ENCODE assay signal across 27 cellular contexts in genomic region chr2:138015494-138015893, GRCh38.
"Had no signal": no experiment of that assay in that cellular context is flagged by ENCODE, and none has a peak within 500 bp of the region (broad histone marks: within the 10 kb centered on the region; RNA-seq: fewer than 3 reads in every experiment).

No MANE protein-coding gene starts in this region.

- H3K36me3 ChIP-seq: esophagus squamous epithelium, gastrocnemius medialis had no signal

- H3K27me3 ChIP-seq: dorsolateral prefrontal cortex, esophagus squamous epithelium, gastrocnemius medialis, heart right ventricle, left lung had no signal

- DNase-seq: dermis blood vessel endothelial cell; dorsolateral prefrontal cortex; effector CD4-positive, alpha-beta T cell; effector memory CD4-positive, alpha-beta T cell; erythroblast; esophagus squamous epithelium; foreskin fibroblast; foreskin melanocyte; gastrocnemius medialis; glutamatergic neuron; head of caudate nucleus; heart right ventricle; hippocampal formation; left cardiac atrium; left lung; left ventricle myocardium superior; lower lobe of right lung; mesenchymal stem cell; mucosa of descending colon; naive B cell; natural killer cell had no signal

- ATAC-seq: esophagus mucosa, gastrocnemius medialis, heart right ventricle, left cardiac atrium, left lung, left ventricle myocardium superior, lower lobe of right lung, natural killer cell had no signal

- H3K27ac ChIP-seq: coronary artery, dorsolateral prefrontal cortex, epithelial cell of prostate, gastrocnemius medialis, heart right ventricle, left lung, lower lobe of right lung had no signal

- H3K4me3 ChIP-seq: coronary artery, dorsolateral prefrontal cortex, esophagus squamous epithelium, gastrocnemius medialis, heart right ventricle, left lung, lower lobe of right lung, mucosa of descending colon had no signal

- H3K4me1 ChIP-seq: gastrocnemius medialis, left lung, lower lobe of right lung had no signal

- FAIRE-seq: colon, islet of Langerhans, keratinocyte had no signal

- H3K9me3 ChIP-seq: esophagus squamous epithelium, gastrocnemius medialis, heart right ventricle, left lung, lower lobe of right lung, mucosa of descending colon had no signal
